8 cellular contexts compared by ENCODE assay signal in genomic region chr4:77819836-77820679, GRCh38. TPM values are rescaled to one million over a fixed set of nuclear protein-coding genes. Genes with fewer than 3 reads are reported as not detected.
DNase-seq lines count a peak whose midpoint lies in the region; ATAC-seq and TF ChIP-seq lines count a peak whose summit lies in the region.

No MANE protein-coding gene starts in this region.

- H3K4me3 ChIP-seq in NB4 (ENCODE audit: low read depth, low read length) (peak overlapping the region; percentile 84), trophoblast cell (ENCODE audit: low read depth, low read length) (peak overlapping the region; percentile 88), transverse colon (peak overlapping the region; percentile 62 to 98 (median 84))

- H4K12ac ChIP-seq in trophoblast cell (ENCODE audit: low read depth, low read length): peak overlapping the region; percentile 5

- in situ Hi-C loops in transverse colon (cut with MboI; ENCODE audit: low pct_ligation_motif_present in 1 of 4, low pct_unique_long_range_greater_than_20kb in 1 of 4, low sequenced_read_pairs in 3 of 4): no loop called here

- H2AK5ac ChIP-seq in trophoblast cell (ENCODE audit: low read length): no peak overlapping the region

- DNase-seq in NB4 (ENCODE audit: low read depth) (peak; percentile 93), SKM-1 (lab: John Stamatoyannopoulos, UW; ENCODE audit: unreplicated experiment) (peak; percentile 85), Right ventricle myocardium inferior (ENCODE audit: missing footprints) (peak; percentile 96), trophoblast cell (peak; percentile 86 to 94), transverse colon (peak; percentile 96)
- DNase-seq in activated naive CD8-positive, alpha-beta T cell treated with anti-CD3 and anti-CD28 coated beads for 36 hours: peak; percentile 96

- peak; percentile 44 for TF ChIP-seq POLR2A in GM10847 (IDR thresholded peaks at IDR 0.05; ENCODE audit: extremely low read depth, insufficient read length)
- TF ChIP-seq POLR2A in NB4 (IDR thresholded peaks at IDR 0.05; ENCODE audit: extremely low read depth, insufficient read length): peak; percentile 76
- TF ChIP-seq POLR2A in transverse colon (IDR thresholded peaks at IDR 0.05): peak; percentile 95

- no peaks in the 10 kb centered on the region for H3K27me3 Mint-ChIP-seq in activated naive CD8-positive, alpha-beta T cell treated with anti-CD3 and anti-CD28 coated beads for 36 hours

- peak overlapping the region; percentile 86 for H3K4me3 Mint-ChIP-seq in activated naive CD8-positive, alpha-beta T cell treated with anti-CD3 and anti-CD28 coated beads for 36 hours

- H3K4me1 ChIP-seq in trophoblast cell (ENCODE audit: control insufficient read depth in 1 of 2, insufficient read depth in 2 of 2, low read length in 2 of 2) (peaks cover 0 to 5% of the 10 kb centered on the region in 2 experiments), transverse colon (peaks cover 8 to 38% (median 27%) of the 10 kb centered on the region in 4 donors)

- H3K36me3 ChIP-seq in trophoblast cell (ENCODE audit: control insufficient read depth in 1 of 2, insufficient read depth in 2 of 2, low read length in 2 of 2): no peaks in the 10 kb centered on the region
- H3K36me3 ChIP-seq in transverse colon: no peaks in the 10 kb centered on the region

- H3K9ac ChIP-seq in trophoblast cell (ENCODE audit: low read length): peak overlapping the region; percentile 86

- no peaks in the 10 kb centered on the region for H3K9me3 ChIP-seq in trophoblast cell (ENCODE audit: insufficient read depth, low read depth, low read length)
- H3K9me3 ChIP-seq in transverse colon: no peaks in the 10 kb centered on the region

- H3K4me1 Mint-ChIP-seq in activated naive CD8-positive, alpha-beta T cell treated with anti-CD3 and anti-CD28 coated beads for 36 hours: peaks cover 44% of the 10 kb centered on the region

- peak overlapping the region; percentile 99 for H3K27ac Mint-ChIP-seq in activated naive CD8-positive, alpha-beta T cell treated with anti-CD3 and anti-CD28 coated beads for 36 hours

- TF ChIP-seq EP300 in transverse colon (IDR thresholded peaks at IDR 0.05; ENCODE audit: low read depth): no peak

- H4K91ac ChIP-seq in trophoblast cell (ENCODE audit: low read depth, low read length): peak overlapping the region; percentile 53

- no peaks in the 10 kb centered on the region for H3K27me3 ChIP-seq in trophoblast cell (ENCODE audit: insufficient read depth, low read length)
- no peaks in the 10 kb centered on the region for H3K27me3 ChIP-seq in transverse colon

- peaks cover 8% of the 10 kb centered on the region for H3K79me2 ChIP-seq in trophoblast cell (ENCODE audit: control insufficient read depth, insufficient read depth, low read length, poor library complexity)

- peak overlapping the region; percentile 79 for H2BK120ac ChIP-seq in trophoblast cell (ENCODE audit: insufficient read depth, low read length, poor library complexity)

- peak overlapping the region; percentile 13 for H3K18ac ChIP-seq in trophoblast cell (ENCODE audit: low read length)

- peaks cover 4% of the 10 kb centered on the region for H3K9me3 Mint-ChIP-seq in activated naive CD8-positive, alpha-beta T cell treated with anti-CD3 and anti-CD28 coated beads for 36 hours

- peak overlapping the region; percentile 50 for H3K14ac ChIP-seq in trophoblast cell (ENCODE audit: low read length)

- H2BK5ac ChIP-seq in trophoblast cell (ENCODE audit: low read depth, low read length, poor library complexity): peak overlapping the region; percentile 47

- H2BK12ac ChIP-seq in trophoblast cell (ENCODE audit: low read length): no peak overlapping the region

- WGBS in trophoblast cell (ENCODE audit: extremely low coverage, insufficient coverage, insufficient read length): no CpG with 5 or more reads among the region's 82 CpGs
- WGBS in transverse colon (ENCODE audit: low coverage in 1 of 2), 2 donors: 0% methylated on average over 1 to 70 of the region's 82 CpGs

- peak; percentile 72 for ATAC-seq in HG02571 (IDR thresholded peaks at IDR 0.05; ENCODE audit: unreplicated experiment)
- peak; percentile 95 for ATAC-seq in Right ventricle myocardium inferior

- H3K79me1 ChIP-seq in trophoblast cell (ENCODE audit: low read length): peaks cover 17% of the 10 kb centered on the region

- TF ChIP-seq CTCF in NB4 (IDR thresholded peaks at IDR 0.05; ENCODE audit: low read depth, low read length) (no peak), transverse colon (IDR thresholded peaks at IDR 0.05) (no peak)

- peaks cover 29% of the 10 kb centered on the region for H3K36me3 Mint-ChIP-seq in activated naive CD8-positive, alpha-beta T cell treated with anti-CD3 and anti-CD28 coated beads for 36 hours

- peak overlapping the region; percentile 77 for H3K4me2 ChIP-seq in trophoblast cell (ENCODE audit: low read length)

- H3K4ac ChIP-seq in trophoblast cell (ENCODE audit: low read depth, low read length): peak overlapping the region; percentile 72

- H3K27ac ChIP-seq in trophoblast cell (ENCODE audit: low read depth, low read length) (peak overlapping the region; percentile 81), transverse colon (peak overlapping the region; percentile 96 to 100 (median 100))

- intact Hi-C loops in Right ventricle myocardium inferior (cut with DNase I): loop anchor here (1.0 to 5.0 kb wide), 2 partner anchors 42 to 88 kb away; partner anchors contain the start of gene MRPL1
- intact Hi-C loops in transverse colon (cut with DNase I; ENCODE audit: low total_unique reads): loop anchor here (2.0 kb wide), 1 partner anchor 43 kb away; the partner anchor contains the start of gene MRPL1

- H3K23ac ChIP-seq in trophoblast cell (ENCODE audit: low read length): no peak overlapping the region

- peak overlapping the region; percentile 87 for H2AFZ ChIP-seq in trophoblast cell (ENCODE audit: insufficient read depth, low read length, poor library complexity)

- H4K8ac ChIP-seq in trophoblast cell (ENCODE audit: low read depth, low read length): peak overlapping the region; percentile 81

RNA-seq across cellular contexts. Expression of gene CNOT6L, which starts 0.9 kb away (rescaled TPM):
- 10 to 100 TPM; 85.1 to 88.8 TPM for total RNA-seq in activated naive CD8-positive, alpha-beta T cell treated with anti-CD3 and anti-CD28 coated beads for 36 hours
- total RNA-seq in Right ventricle myocardium inferior: 26.3 TPM
- 10.6 and 10.8 TPM in 2 replicates for polyA plus RNA-seq in trophoblast cell (2013)
- total RNA-seq in transverse colon: 10 to 100 TPM in 2 of 4 donors, 1 to 10 TPM in 2; 2.2 to 30.5 (median 14.9) TPM

RNA-seq across cellular contexts. Expression of gene MRPL1, which starts 42.6 kb away (rescaled TPM):
- total RNA-seq in activated naive CD8-positive, alpha-beta T cell treated with anti-CD3 and anti-CD28 coated beads for 36 hours: 100 to 1,000 TPM; 103 to 112 TPM
- total RNA-seq in Right ventricle myocardium inferior (47.9 TPM), transverse colon (10 to 100 TPM in 3 of 4 donors, 1 to 10 TPM in 1; 3.7 to 31.8 (median 19.6) TPM)
- polyA plus RNA-seq in trophoblast cell (2013): 42.8 and 43.0 TPM in 2 replicates

Comparison
In these comparisons a context has a peak if more than half of its experiments do, and no peak if none do; other contexts are left out.
1. Peak in every context shown above with its lines: DNase-seq, ATAC-seq, H3K4me3 ChIP-seq and H3K27ac ChIP-seq.
2. POLR2A ChIP-seq: peak in every context shown above with its lines; median percentile 95 in transverse colon; 76 in NB4; 44 in GM10847.